Comparison of ENCODE assay signal across 6 cellular contexts in the genomic region with DNA sequence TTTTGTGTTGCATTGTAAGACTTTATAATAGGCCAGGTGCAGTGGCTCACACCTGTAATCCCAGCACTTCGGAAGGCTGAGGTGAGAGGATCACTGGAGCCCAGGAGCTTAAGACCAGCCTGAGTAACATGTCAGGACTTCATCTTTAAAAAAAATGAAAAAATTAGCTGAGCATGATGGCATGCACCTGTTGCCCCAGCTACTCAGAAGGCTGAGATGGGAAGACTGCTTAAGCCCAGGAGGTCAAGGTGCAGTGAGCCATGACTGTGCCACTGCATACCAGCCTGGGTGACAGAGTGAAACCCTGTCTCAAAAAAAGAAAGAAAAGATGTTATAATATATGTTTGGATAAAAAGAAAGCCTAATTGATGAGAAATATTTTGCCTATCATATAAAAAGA. TPM values are rescaled to one million over a fixed set of nuclear protein-coding genes. Genes with fewer than 3 reads are reported as not detected.
"Had no signal": no experiment of that assay in that cellular context is flagged by ENCODE, and none has a peak within 500 bp of the region (broad histone marks: within the 10 kb centered on the region; RNA-seq: fewer than 3 reads in every experiment).

No MANE protein-coding gene starts in this region.

- H3K4me3 ChIP-seq: K562 had no signal

- H3K9me3 Mint-ChIP-seq: IgD-negative memory B cell had no signal

- H3K4me1 Mint-ChIP-seq: IgD-negative memory B cell had no signal

- H3K27me3 Mint-ChIP-seq: IgD-negative memory B cell had no signal

- H3K36me3 Mint-ChIP-seq: IgD-negative memory B cell had no signal

- H3K4me3 Mint-ChIP-seq: IgD-negative memory B cell had no signal

- H3K27ac Mint-ChIP-seq: IgD-negative memory B cell had no signal

- H3K27ac ChIP-seq: HL-60 had no signal

- DNase-seq: IMR-90, KBM-7 had no signal

- ATAC-seq: HepG2, K562 had no signal

RNA-seq across cellular contexts. Expression of a gene that starts 34.9 kb away (rescaled TPM):
- total RNA-seq: HepG2 had no signal
- polyA plus RNA-seq: IgD-negative memory B cell had no signal
